Comparison of ENCODE assay signal across 1 cellular context in the genomic region with DNA sequence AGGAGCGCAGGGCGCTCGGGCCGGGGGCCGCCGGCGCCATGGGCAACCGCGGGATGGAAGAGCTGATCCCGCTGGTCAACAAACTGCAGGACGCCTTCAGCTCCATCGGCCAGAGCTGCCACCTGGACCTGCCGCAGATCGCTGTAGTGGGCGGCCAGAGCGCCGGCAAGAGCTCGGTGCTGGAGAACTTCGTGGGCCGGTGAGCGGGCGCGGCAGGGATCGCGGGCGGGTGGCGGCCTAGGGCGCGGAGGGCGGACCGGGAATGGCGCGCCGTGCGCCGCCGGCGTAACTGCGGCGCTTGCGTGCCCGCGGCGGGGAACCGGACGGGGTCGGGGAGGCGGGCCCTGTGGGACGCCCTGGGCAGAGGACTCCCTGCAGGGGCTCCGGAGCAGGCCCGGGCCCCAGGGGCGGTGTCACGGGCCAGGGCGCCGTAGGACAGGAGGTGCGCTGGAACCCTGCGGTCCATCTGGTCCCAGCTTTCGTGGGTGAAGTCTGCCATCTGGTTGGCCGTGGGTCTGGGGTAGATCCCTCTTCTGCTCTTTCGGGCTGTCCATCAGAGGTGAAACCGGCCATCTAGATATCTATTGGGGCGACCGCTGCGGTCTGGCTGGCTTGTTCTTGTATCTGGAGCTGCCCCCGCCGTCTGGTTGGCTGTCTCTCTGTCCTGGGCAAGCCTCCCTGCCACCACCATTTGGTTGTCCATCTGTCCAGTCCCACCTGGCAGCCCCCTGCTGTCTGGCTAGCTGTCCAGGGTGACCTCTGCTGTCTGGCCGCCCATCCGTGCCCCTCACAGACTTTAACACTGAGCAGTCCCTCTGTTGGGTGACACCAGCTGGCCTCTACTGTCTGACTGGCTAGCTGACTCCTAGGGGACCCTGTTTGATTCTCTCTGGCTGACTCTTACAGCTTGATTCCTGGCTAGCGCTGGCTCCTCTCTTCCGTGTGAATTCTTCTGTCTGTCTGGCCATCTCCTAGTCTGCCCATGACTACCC.
A peak's percentile ranks its signal among the peaks of the same experiment; 100 is the strongest.
TF ChIP-seq lines count a peak whose summit lies in the region.

No MANE protein-coding gene starts in this region.

TF ChIP-seq in HepG2, 621 proteins besides CTCF, POLR2A, EP300 and RAD21 (continued from another document and continues in another):
- TF ChIP-seq ZNF704 (CRISPR knock-in tag; IDR thresholded peaks at IDR 0.05; ENCODE audit: borderline replicate concordance) (no peak), ATRX (CRISPR knock-in tag; IDR thresholded peaks at IDR 0.05; ENCODE audit: borderline replicate concordance) (no peak), ZNF451 (CRISPR knock-in tag; IDR thresholded peaks at IDR 0.05) (no peak), PHF20 (CRISPR knock-in tag; IDR thresholded peaks at IDR 0.05) (no peak), ZNF34 (CRISPR knock-in tag; IDR thresholded peaks at IDR 0.05; ENCODE audit: borderline replicate concordance) (no peak), SCMH1 (CRISPR knock-in tag; IDR thresholded peaks at IDR 0.05; ENCODE audit: borderline replicate concordance) (no peak), ZNF766 (CRISPR knock-in tag; IDR thresholded peaks at IDR 0.05; ENCODE audit: borderline replicate concordance) (0 out of 2 replicates have a peak, but pooled peaks have one; percentile 36), CHD2 (IDR thresholded peaks at IDR 0.05; ENCODE audit: low read depth, low read length) (no peak), PRMT3 (CRISPR knock-in tag; IDR thresholded peaks at IDR 0.05; ENCODE audit: borderline replicate concordance, low read depth) (no peak), HNRNPLL (IDR thresholded peaks at IDR 0.05; ENCODE audit: low read depth, low read length, poor library complexity, severe bottlenecking) (peak; percentile 100), SUZ12 (IDR thresholded peaks at IDR 0.05; ENCODE audit: low read depth, low read length) (no peak), ZNF609 (CRISPR knock-in tag; IDR thresholded peaks at IDR 0.05; ENCODE audit: borderline replicate concordance) (no peak; the same call in 1 of the 2 replicates), MIXL1 (CRISPR knock-in tag; IDR thresholded peaks at IDR 0.05) (no peak), ZNF629 (CRISPR knock-in tag; conservative IDR thresholded peaks at IDR 0.05) (no peak), ZBTB7A (CRISPR knock-in tag; IDR thresholded peaks at IDR 0.05) (no peak), PHF21A (CRISPR knock-in tag; IDR thresholded peaks at IDR 0.05) (no peak), HNRNPUL1 (IDR thresholded peaks at IDR 0.05; ENCODE audit: low read depth, low read length) (no peak), JUNB (CRISPR knock-in tag; IDR thresholded peaks at IDR 0.05; ENCODE audit: borderline replicate concordance) (no peak), ZNF589 (CRISPR knock-in tag; conservative IDR thresholded peaks at IDR 0.05) (no peak), ZC3H4 (CRISPR knock-in tag; IDR thresholded peaks at IDR 0.05; ENCODE audit: borderline replicate concordance) (no peak), NRL (CRISPR knock-in tag; IDR thresholded peaks at IDR 0.05; ENCODE audit: borderline replicate concordance) (no peak), ARID3A (IDR thresholded peaks at IDR 0.05; ENCODE audit: low read depth, low read length) (no peak), GMEB1 (CRISPR knock-in tag; IDR thresholded peaks at IDR 0.05; ENCODE audit: borderline replicate concordance) (no peak; the same call in 1 of the 2 replicates), ZBTB8A (CRISPR knock-in tag; IDR thresholded peaks at IDR 0.05; ENCODE audit: borderline replicate concordance, low read depth) (no peak)
- TF ChIP-seq, protein P1, sequence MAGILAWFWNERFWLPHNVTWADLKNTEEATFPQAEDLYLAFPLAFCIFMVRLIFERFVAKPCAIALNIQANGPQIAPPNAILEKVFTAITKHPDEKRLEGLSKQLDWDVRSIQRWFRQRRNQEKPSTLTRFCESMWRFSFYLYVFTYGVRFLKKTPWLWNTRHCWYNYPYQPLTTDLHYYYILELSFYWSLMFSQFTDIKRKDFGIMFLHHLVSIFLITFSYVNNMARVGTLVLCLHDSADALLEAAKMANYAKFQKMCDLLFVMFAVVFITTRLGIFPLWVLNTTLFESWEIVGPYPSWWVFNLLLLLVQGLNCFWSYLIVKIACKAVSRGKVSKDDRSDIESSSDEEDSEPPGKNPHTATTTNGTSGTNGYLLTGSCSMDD (CRISPR knock-in tag; IDR thresholded peaks at IDR 0.05), result no peak
- TF ChIP-seq, protein P2, sequence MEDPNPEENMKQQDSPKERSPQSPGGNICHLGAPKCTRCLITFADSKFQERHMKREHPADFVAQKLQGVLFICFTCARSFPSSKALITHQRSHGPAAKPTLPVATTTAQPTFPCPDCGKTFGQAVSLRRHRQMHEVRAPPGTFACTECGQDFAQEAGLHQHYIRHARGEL (CRISPR knock-in tag; IDR thresholded peaks at IDR 0.05), result no peak
- TF ChIP-seq, protein P3, sequence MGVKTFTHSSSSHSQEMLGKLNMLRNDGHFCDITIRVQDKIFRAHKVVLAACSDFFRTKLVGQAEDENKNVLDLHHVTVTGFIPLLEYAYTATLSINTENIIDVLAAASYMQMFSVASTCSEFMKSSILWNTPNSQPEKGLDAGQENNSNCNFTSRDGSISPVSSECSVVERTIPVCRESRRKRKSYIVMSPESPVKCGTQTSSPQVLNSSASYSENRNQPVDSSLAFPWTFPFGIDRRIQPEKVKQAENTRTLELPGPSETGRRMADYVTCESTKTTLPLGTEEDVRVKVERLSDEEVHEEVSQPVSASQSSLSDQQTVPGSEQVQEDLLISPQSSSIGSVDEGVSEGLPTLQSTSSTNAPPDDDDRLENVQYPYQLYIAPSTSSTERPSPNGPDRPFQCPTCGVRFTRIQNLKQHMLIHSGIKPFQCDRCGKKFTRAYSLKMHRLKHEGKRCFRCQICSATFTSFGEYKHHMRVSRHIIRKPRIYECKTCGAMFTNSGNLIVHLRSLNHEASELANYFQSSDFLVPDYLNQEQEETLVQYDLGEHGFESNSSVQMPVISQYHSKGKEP (CRISPR knock-in tag; IDR thresholded peaks at IDR 0.05), result 0 out of 2 replicates have a peak, but pooled peaks have one; percentile 26
- TF ChIP-seq, protein P4, sequence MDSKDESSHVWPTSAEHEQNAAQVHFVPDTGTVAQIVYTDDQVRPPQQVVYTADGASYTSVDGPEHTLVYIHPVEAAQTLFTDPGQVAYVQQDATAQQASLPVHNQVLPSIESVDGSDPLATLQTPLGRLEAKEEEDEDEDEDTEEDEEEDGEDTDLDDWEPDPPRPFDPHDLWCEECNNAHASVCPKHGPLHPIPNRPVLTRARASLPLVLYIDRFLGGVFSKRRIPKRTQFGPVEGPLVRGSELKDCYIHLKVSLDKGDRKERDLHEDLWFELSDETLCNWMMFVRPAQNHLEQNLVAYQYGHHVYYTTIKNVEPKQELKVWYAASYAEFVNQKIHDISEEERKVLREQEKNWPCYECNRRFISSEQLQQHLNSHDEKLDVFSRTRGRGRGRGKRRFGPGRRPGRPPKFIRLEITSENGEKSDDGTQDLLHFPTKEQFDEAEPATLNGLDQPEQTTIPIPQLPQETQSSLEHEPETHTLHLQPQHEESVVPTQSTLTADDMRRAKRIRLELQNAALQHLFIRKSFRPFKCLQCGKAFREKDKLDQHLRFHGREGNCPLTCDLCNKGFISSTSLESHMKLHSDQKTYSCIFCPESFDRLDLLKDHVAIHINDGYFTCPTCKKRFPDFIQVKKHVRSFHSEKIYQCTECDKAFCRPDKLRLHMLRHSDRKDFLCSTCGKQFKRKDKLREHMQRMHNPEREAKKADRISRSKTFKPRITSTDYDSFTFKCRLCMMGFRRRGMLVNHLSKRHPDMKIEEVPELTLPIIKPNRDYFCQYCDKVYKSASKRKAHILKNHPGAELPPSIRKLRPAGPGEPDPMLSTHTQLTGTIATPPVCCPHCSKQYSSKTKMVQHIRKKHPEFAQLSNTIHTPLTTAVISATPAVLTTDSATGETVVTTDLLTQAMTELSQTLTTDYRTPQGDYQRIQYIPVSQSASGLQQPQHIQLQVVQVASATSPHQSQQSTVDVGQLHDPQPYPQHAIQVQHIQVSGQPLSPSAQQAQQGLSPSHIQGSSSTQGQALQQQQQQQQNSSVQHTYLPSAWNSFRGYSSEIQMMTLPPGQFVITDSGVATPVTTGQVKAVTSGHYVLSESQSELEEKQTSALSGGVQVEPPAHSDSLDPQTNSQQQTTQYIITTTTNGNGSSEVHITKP (CRISPR knock-in tag; IDR thresholded peaks at IDR 0.05; ENCODE audit: low read depth), result no peak
- TF ChIP-seq, protein P5, sequence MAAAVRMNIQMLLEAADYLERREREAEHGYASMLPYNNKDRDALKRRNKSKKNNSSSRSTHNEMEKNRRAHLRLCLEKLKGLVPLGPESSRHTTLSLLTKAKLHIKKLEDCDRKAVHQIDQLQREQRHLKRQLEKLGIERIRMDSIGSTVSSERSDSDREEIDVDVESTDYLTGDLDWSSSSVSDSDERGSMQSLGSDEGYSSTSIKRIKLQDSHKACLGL (CRISPR knock-in tag; IDR thresholded peaks at IDR 0.05), result no peak
